In genomic region chr4:76781698-76782595, GRCh38 we compare ENCODE assay signal across 8 cellular contexts.
A peak's percentile ranks its signal among the peaks of the same experiment; 100 is the strongest.
DNase-seq lines count a peak whose midpoint lies in the region; ATAC-seq, FAIRE-seq and TF ChIP-seq lines count a peak whose summit lies in the region.

No MANE protein-coding gene starts in this region.

- peak; percentile 45 for DNase-seq in DMS53 treated with DMSO at 0.1 percent for 48 hours (lab: John Stamatoyannopoulos, UW; ENCODE audit: unreplicated experiment)
- peak; percentile 99 for DNase-seq in HFF-Myc (ENCODE audit: extremely low read depth, low read depth)
- DNase-seq in SJCRH30: peak; percentile 89 to 97
- peak; percentile 82 for DNase-seq in keratinocyte (ENCODE audit: low read depth, low spot score)
- no peak for DNase-seq in foreskin melanocyte
- DNase-seq in transverse colon: no peak
- no peak for DNase-seq in ascending aorta (ENCODE audit: low spot score in 2 of 2)

- peak; percentile 99 for FAIRE-seq in keratinocyte (lab: Jason Lieb, UNC)

- ATAC-seq in HG03108 (IDR thresholded peaks at IDR 0.05; ENCODE audit: unreplicated experiment): no peak

- TF ChIP-seq EP300 in transverse colon (IDR thresholded peaks at IDR 0.05; ENCODE audit: low read depth): no peak

- peaks cover 4% of the 10 kb centered on the region for H3K36me3 ChIP-seq in SJCRH30
- H3K36me3 ChIP-seq in keratinocyte (ENCODE audit: control insufficient read depth in 2 of 2, extremely low read depth in 1 of 2, insufficient read depth in 2 of 2, low read length in 2 of 2): peaks cover 1 to 14% of the 10 kb centered on the region in 2 experiments
- peaks cover 0 to 19% (median 2%) of the 10 kb centered on the region in 4 donors for H3K36me3 ChIP-seq in transverse colon
- H3K36me3 ChIP-seq in ascending aorta: peaks cover 30 to 55% of the 10 kb centered on the region in 2 donors

- no peaks in the 10 kb centered on the region for H3K79me2 ChIP-seq in keratinocyte (ENCODE audit: control insufficient read depth, insufficient read depth, low read length)

- no peaks in the 10 kb centered on the region for H3K27me3 ChIP-seq in SJCRH30
- H3K27me3 ChIP-seq in keratinocyte (ENCODE audit: control insufficient read depth, extremely low read depth, insufficient read depth, low read length): no peaks in the 10 kb centered on the region
- H3K27me3 ChIP-seq in transverse colon: no peaks in the 10 kb centered on the region
- H3K27me3 ChIP-seq in ascending aorta: no peaks in the 10 kb centered on the region

- H3K4me1 ChIP-seq in SJCRH30: peaks cover 44% of the 10 kb centered on the region
- H3K4me1 ChIP-seq in keratinocyte (ENCODE audit: control insufficient read depth, extremely low read depth, insufficient read depth, low read length): peaks cover 27% of the 10 kb centered on the region
- H3K4me1 ChIP-seq in transverse colon: peaks cover 0 to 5% (median 0%) of the 10 kb centered on the region in 4 donors
- no peaks in the 10 kb centered on the region for H3K4me1 ChIP-seq in ascending aorta

- TF ChIP-seq CTCF in HFF-Myc (IDR thresholded peaks at IDR 0.05; ENCODE audit: low read depth, low read length, missing control alignments) (no peak), keratinocyte (optimal IDR thresholded peaks at IDR 0.05 in 1 of 3, IDR thresholded peaks at IDR 0.05 in 1 of 3, conservative IDR thresholded peaks at IDR 0.05 in 1 of 3; ENCODE audit: extremely low read depth in 1 of 3, insufficient read depth in 2 of 3, low read length in 3 of 3) (no peak), transverse colon (IDR thresholded peaks at IDR 0.05) (no peak), ascending aorta (IDR thresholded peaks at IDR 0.05) (no peak)

- peak overlapping the region; percentile 52 for H3K9ac ChIP-seq in keratinocyte (ENCODE audit: control insufficient read depth, extremely low read depth, insufficient read depth, low read length)

- H4K20me1 ChIP-seq in keratinocyte (ENCODE audit: control insufficient read depth, extremely low read depth, insufficient read depth, low read length): no peaks in the 10 kb centered on the region

- in situ Hi-C loops in transverse colon (cut with MboI; ENCODE audit: low pct_ligation_motif_present in 1 of 4, low pct_unique_long_range_greater_than_20kb in 1 of 4, low sequenced_read_pairs in 3 of 4): no loop called here

- H2AFZ ChIP-seq in keratinocyte (ENCODE audit: control insufficient read depth, low read length): no peak overlapping the region

- H3K9me3 ChIP-seq in SJCRH30 (replicated peaks) (no peaks in the 10 kb centered on the region), keratinocyte (ENCODE audit: control insufficient read depth, low read depth, low read length) (no peaks in the 10 kb centered on the region), transverse colon (no peaks in the 10 kb centered on the region), ascending aorta (no peaks in the 10 kb centered on the region)

- H3K4me3 ChIP-seq in HFF-Myc (replicated peaks; ENCODE audit: low read depth, low read length) (no peak overlapping the region; the same call in 1 of the 2 replicates), SJCRH30 (no peak overlapping the region), keratinocyte (ENCODE audit: control insufficient read depth in 2 of 3, extremely low read depth in 1 of 3, insufficient read depth in 2 of 3, low read depth in 1 of 3, low read length in 3 of 3) (peak overlapping the region; percentile 7 to 33 (median 7)), transverse colon (no peak overlapping the region), ascending aorta (no peak overlapping the region)

- dilution Hi-C loops in keratinocyte (cut with MboI; ENCODE audit: extremely low pct_ligation_motif_present, low sequenced_read_pairs): no loop called here

- TF ChIP-seq POLR2A in transverse colon (IDR thresholded peaks at IDR 0.05): no peak

- H3K9me1 ChIP-seq in keratinocyte (ENCODE audit: control insufficient read depth, extremely low read depth, insufficient read depth, low read length): no peaks in the 10 kb centered on the region

- 70 to 76% methylated on average over 5 to 7 of the region's 7 CpGs for WGBS in transverse colon (ENCODE audit: low coverage in 1 of 2), 2 donors

- intact Hi-C loops in transverse colon (cut with DNase I; ENCODE audit: low total_unique reads): no loop called here
- intact Hi-C loops in ascending aorta (cut with DNase I): loop anchor here (5.0 to 10.0 kb wide), 3 partner anchors 165 to 423 kb away; partner anchors contain the start of gene SEPTIN11

- peak overlapping the region; percentile 55 for H3K4me2 ChIP-seq in keratinocyte (ENCODE audit: control insufficient read depth, extremely low read depth, insufficient read depth, low read depth, low read length)

- H3K27ac ChIP-seq in SJCRH30: peak overlapping the region; percentile 86
- peak overlapping the region; percentile 79 for H3K27ac ChIP-seq in keratinocyte (ENCODE audit: control insufficient read depth, insufficient read depth, low read length)
- peak overlapping the region in 1 of 4 donors; percentile 5 for H3K27ac ChIP-seq in transverse colon
- no peak overlapping the region for H3K27ac ChIP-seq in ascending aorta

Comparison
In these comparisons a context has a peak if more than half of its experiments do, and no peak if none do; other contexts are left out.
1. DNase-seq: peak in DMS53 treated with DMSO at 0.1 percent for 48 hours (single experiment), HFF-Myc (single experiment), SJCRH30 (2 of 2) and keratinocyte (single experiment); none in foreskin melanocyte (single experiment), transverse colon (single experiment) and ascending aorta (0 of 2).
2. H3K4me3 ChIP-seq: peak in keratinocyte (3 of 3); none in HFF-Myc (single experiment), SJCRH30 (single experiment), transverse colon (0 of 4) and ascending aorta (0 of 2).
3. H3K27ac ChIP-seq: peak in SJCRH30 (single experiment) and keratinocyte (single experiment); none in ascending aorta (0 of 2).